ENCODE assay signal across 1 cellular context in the genomic region with DNA sequence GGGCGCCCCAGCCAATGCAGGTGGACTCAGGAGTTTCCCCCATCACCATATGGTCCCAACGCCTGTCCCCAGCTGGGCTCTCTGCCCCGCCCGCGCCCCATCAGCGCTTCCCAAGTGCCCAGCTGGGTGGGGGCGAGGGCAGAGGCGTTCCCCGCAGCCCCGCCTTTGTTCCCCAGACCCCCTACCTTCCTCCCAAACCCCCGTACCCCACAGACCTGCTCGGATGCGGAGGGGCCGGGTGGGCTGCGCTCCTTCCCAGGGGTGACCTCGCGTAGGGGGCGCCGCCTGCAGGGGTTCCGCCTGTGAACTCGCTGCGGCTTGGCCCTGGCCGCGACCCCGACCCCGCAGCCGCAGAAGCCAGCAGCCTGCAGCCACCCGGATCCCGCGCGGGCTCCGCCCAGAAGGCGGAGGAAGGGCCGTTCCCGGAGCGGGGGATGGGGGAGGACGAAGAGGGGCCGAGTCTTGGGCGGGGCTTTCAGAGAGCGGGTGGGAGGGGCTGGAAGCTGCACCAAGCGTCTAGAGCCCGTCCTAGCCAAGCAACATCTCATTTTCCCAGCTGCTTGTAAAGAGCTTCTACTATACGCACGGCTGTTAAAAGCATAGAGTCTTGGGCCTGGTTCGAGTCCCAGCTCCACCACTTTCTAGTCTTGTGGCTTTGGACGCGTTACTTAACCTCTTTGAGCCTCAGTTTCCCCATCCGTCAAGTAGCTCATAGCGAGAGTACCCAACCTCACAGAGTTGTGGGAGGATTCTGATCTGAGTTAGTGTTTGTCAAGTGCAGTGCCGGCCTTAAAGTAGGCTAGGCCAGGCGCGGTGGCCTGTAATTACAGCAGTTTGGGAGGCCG.
TF ChIP-seq lines count a peak whose summit lies in the region.

A gene with protein sequence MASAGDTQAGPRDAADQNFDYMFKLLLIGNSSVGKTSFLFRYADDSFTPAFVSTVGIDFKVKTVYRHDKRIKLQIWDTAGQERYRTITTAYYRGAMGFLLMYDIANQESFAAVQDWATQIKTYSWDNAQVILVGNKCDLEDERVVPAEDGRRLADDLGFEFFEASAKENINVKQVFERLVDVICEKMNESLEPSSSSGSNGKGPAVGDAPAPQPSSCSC (minus strand): TSS at position 404 of the 845 bp plus-strand sequence. CDS start 2,258 bp downstream, outside the sequence.

TF ChIP-seq in HepG2, 621 proteins besides CTCF, POLR2A, EP300 and RAD21 (continued from another document and continues in another):
- TF ChIP-seq, protein P1, sequence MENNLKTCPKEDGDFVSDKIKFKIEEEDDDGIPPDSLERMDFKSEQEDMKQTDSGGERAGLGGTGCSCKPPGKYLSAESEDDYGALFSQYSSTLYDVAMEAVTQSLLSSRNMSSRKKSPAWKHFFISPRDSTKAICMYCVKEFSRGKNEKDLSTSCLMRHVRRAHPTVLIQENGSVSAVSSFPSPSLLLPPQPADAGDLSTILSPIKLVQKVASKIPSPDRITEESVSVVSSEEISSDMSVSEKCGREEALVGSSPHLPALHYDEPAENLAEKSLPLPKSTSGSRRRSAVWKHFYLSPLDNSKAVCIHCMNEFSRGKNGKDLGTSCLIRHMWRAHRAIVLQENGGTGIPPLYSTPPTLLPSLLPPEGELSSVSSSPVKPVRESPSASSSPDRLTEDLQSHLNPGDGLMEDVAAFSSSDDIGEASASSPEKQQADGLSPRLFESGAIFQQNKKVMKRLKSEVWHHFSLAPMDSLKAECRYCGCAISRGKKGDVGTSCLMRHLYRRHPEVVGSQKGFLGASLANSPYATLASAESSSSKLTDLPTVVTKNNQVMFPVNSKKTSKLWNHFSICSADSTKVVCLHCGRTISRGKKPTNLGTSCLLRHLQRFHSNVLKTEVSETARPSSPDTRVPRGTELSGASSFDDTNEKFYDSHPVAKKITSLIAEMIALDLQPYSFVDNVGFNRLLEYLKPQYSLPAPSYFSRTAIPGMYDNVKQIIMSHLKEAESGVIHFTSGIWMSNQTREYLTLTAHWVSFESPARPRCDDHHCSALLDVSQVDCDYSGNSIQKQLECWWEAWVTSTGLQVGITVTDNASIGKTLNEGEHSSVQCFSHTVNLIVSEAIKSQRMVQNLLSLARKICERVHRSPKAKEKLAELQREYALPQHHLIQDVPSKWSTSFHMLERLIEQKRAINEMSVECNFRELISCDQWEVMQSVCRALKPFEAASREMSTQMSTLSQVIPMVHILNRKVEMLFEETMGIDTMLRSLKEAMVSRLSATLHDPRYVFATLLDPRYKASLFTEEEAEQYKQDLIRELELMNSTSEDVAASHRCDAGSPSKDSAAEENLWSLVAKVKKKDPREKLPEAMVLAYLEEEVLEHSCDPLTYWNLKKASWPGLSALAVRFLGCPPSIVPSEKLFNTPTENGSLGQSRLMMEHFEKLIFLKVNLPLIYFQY (CRISPR knock-in tag; IDR thresholded peaks at IDR 0.05; ENCODE audit: borderline replicate concordance): no peak
- TF ChIP-seq RFX3 (CRISPR knock-in tag; IDR thresholded peaks at IDR 0.05): no peak
- TF ChIP-seq ZNF256 (CRISPR knock-in tag; conservative IDR thresholded peaks at IDR 0.05): no peak
- TF ChIP-seq ZFP62 (CRISPR knock-in tag; IDR thresholded peaks at IDR 0.05): no peak
- TF ChIP-seq POLR2AphosphoS5 (IDR thresholded peaks at IDR 0.05; ENCODE audit: low read depth, low read length): peak; percentile 43; the same call in 1 of the 2 replicates
- TF ChIP-seq NFIC (IDR thresholded peaks at IDR 0.05; ENCODE audit: low read length): no peak
- no peak for TF ChIP-seq ZBTB1 (CRISPR knock-in tag; IDR thresholded peaks at IDR 0.05; ENCODE audit: borderline replicate concordance)
- TF ChIP-seq PHF5A (CRISPR knock-in tag; IDR thresholded peaks at IDR 0.05; ENCODE audit: low read depth, unreplicated experiment): no peak
- no peak for TF ChIP-seq ZSCAN22 (CRISPR knock-in tag; IDR thresholded peaks at IDR 0.05)
- TF ChIP-seq ATF4 (CRISPR knock-in tag; IDR thresholded peaks at IDR 0.05): no peak
- TF ChIP-seq ETS1 (CRISPR knock-in tag; IDR thresholded peaks at IDR 0.05): no peak
- peak; percentile 70 for TF ChIP-seq SAP130 (CRISPR knock-in tag; IDR thresholded peaks at IDR 0.05; ENCODE audit: low read depth)
- peak; percentile 29; the same call in 1 of the 2 replicates for TF ChIP-seq ERF (CRISPR knock-in tag; IDR thresholded peaks at IDR 0.05)
- TF ChIP-seq ZNF281 (CRISPR knock-in tag; IDR thresholded peaks at IDR 0.05; ENCODE audit: borderline replicate concordance): 0 out of 2 replicates have a peak, but pooled peaks have one; percentile 74
- TF ChIP-seq PCBP2 (optimal IDR thresholded peaks at IDR 0.05; ENCODE audit: low read depth, low read length, poor library complexity, severe bottlenecking): no peak
- TF ChIP-seq ATAD3A (CRISPR knock-in tag; IDR thresholded peaks at IDR 0.05): no peak
- peak; percentile 13; the same call in 1 of the 3 replicates for TF ChIP-seq MXI1 (IDR thresholded peaks at IDR 0.05; ENCODE audit: borderline replicate concordance, low read depth, low read length)
- 0 out of 2 replicates have a peak, but pooled peaks have one; percentile 4 for TF ChIP-seq STAG1 (CRISPR knock-in tag; IDR thresholded peaks at IDR 0.05)
- no peak for TF ChIP-seq ISX (CRISPR knock-in tag; conservative IDR thresholded peaks at IDR 0.05)
- TF ChIP-seq DDIT3 (CRISPR knock-in tag; IDR thresholded peaks at IDR 0.05): no peak
- no peak for TF ChIP-seq ZSCAN20 (CRISPR knock-in tag; IDR thresholded peaks at IDR 0.05; ENCODE audit: borderline replicate concordance)
- no peak for TF ChIP-seq GLMP (CRISPR knock-in tag; IDR thresholded peaks at IDR 0.05; ENCODE audit: borderline replicate concordance)
- peak; percentile 40; the same call in 1 of the 2 replicates for TF ChIP-seq ZNF263 (CRISPR knock-in tag; IDR thresholded peaks at IDR 0.05)
- peak; percentile 73; the same call in 1 of the 2 replicates for TF ChIP-seq ZBTB7A (CRISPR knock-in tag; IDR thresholded peaks at IDR 0.05)
- no peak for TF ChIP-seq REPIN1 (CRISPR knock-in tag; IDR thresholded peaks at IDR 0.05; ENCODE audit: borderline replicate concordance, low read depth)
- TF ChIP-seq ZNF180 (CRISPR knock-in tag; IDR thresholded peaks at IDR 0.05; ENCODE audit: borderline replicate concordance, low read depth): no peak
- TF ChIP-seq ZNF572 (CRISPR knock-in tag; IDR thresholded peaks at IDR 0.05): no peak
- TF ChIP-seq, protein P2, sequence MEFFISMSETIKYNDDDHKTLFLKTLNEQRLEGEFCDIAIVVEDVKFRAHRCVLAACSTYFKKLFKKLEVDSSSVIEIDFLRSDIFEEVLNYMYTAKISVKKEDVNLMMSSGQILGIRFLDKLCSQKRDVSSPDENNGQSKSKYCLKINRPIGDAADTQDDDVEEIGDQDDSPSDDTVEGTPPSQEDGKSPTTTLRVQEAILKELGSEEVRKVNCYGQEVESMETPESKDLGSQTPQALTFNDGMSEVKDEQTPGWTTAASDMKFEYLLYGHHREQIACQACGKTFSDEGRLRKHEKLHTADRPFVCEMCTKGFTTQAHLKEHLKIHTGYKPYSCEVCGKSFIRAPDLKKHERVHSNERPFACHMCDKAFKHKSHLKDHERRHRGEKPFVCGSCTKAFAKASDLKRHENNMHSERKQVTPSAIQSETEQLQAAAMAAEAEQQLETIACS (CRISPR knock-in tag; IDR thresholded peaks at IDR 0.05): no peak
- TF ChIP-seq DR1 (CRISPR knock-in tag; IDR thresholded peaks at IDR 0.05): no peak
- no peak for TF ChIP-seq BRD4 (CRISPR knock-in tag; IDR thresholded peaks at IDR 0.05)
- no peak for TF ChIP-seq ZNF30 (CRISPR knock-in tag; IDR thresholded peaks at IDR 0.05)
- TF ChIP-seq FOXA3 (CRISPR knock-in tag; IDR thresholded peaks at IDR 0.05): 0 out of 2 replicates have a peak, but pooled peaks have one; percentile 8
- TF ChIP-seq ETV5 (CRISPR knock-in tag; IDR thresholded peaks at IDR 0.05; ENCODE audit: borderline replicate concordance): no peak
- no peak; the same call in 1 of the 2 replicates for TF ChIP-seq ZNF430 (CRISPR knock-in tag; IDR thresholded peaks at IDR 0.05)
- peak; percentile 67 for TF ChIP-seq ZNF687 (CRISPR knock-in tag; IDR thresholded peaks at IDR 0.05)
- peak; percentile 31; the same call in 1 of the 2 replicates for TF ChIP-seq YEATS4 (CRISPR knock-in tag; IDR thresholded peaks at IDR 0.05; ENCODE audit: borderline replicate concordance)
- peak; percentile 57 for TF ChIP-seq MAZ (IDR thresholded peaks at IDR 0.05; ENCODE audit: borderline replicate concordance, low read depth, low read length)
- no peak for TF ChIP-seq MAZ (CRISPR knock-in tag; IDR thresholded peaks at IDR 0.05; ENCODE audit: low read depth)
